In the genomic region with DNA sequence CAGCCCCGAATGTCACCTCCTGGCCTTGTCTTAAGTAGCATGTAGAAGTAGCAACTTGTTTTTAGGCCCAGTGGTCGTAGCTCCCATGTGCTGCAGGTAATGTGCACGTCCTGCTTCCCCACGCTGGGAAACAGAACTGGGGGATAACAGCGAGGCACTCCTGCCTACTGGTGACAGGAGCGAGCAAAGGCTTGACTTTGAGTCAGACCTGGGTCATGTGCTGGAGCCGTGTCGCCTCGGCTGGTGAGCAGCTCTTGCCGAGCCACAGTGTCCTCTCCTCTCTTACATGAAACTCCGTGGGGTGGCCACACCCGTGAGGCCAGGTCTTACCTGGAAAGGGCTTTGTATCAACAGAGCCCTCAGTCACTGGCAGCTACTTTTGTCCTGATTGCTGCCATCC, we compare ENCODE assay signal across 17 cellular contexts. TPM values are rescaled to one million over a fixed set of nuclear protein-coding genes. Genes with fewer than 3 reads are reported as not detected.
DNase-seq lines count a peak whose midpoint lies in the region; ATAC-seq, FAIRE-seq and TF ChIP-seq lines count a peak whose summit lies in the region.
"Had no signal": no experiment of that assay in that cellular context is flagged by ENCODE, and none has a peak within 500 bp of the region (broad histone marks: within the 10 kb centered on the region; RNA-seq: fewer than 3 reads in every experiment).

No MANE protein-coding gene starts in this region.

- TF ChIP-seq EP300 in HepG2 (IDR thresholded peaks at IDR 0.05; ENCODE audit: low read depth in 2 of 2, low read length in 2 of 2) (no peak), HepG2 (CRISPR knock-in tag; IDR thresholded peaks at IDR 0.05; ENCODE audit: borderline replicate concordance) (no peak), esophagus muscularis mucosa (IDR thresholded peaks at IDR 0.05) (no peak)

- H2AK5ac ChIP-seq in neuronal stem cell (ENCODE audit: low read depth, low read length): no peak overlapping the region

- H4K91ac ChIP-seq in neuronal stem cell (ENCODE audit: low read depth, low read length, poor library complexity): no peak overlapping the region

- H3K79me2 ChIP-seq in HepG2 (ENCODE audit: insufficient read depth, low read length) (no peaks in the 10 kb centered on the region), GM23248 (ENCODE audit: insufficient read depth) (peaks cover 27% of the 10 kb centered on the region; the same call in 1 of the 2 replicates)

- H3K9me3 ChIP-seq in HepG2 (ENCODE audit: low read length): no peaks in the 10 kb centered on the region
- no peaks in the 10 kb centered on the region for H3K9me3 ChIP-seq in right lobe of liver
- H3K9me3 ChIP-seq in esophagus muscularis mucosa: no peaks in the 10 kb centered on the region
- H3K9me3 ChIP-seq in neuronal stem cell (replicated peaks in 1 of 2; ENCODE audit: control insufficient read depth in 2 of 2, insufficient read depth in 1 of 2, low read depth in 1 of 2, low read length in 2 of 2): no peaks in the 10 kb centered on the region
- H3K9me3 ChIP-seq in GM23248 (ENCODE audit: low read depth): no peaks in the 10 kb centered on the region
- H3K9me3 ChIP-seq: Caco-2 had no signal

- H3F3A ChIP-seq in GM23248 (ENCODE audit: insufficient read depth): no peaks in the 10 kb centered on the region

- H3K4me3 ChIP-seq in HepG2 (replicated peaks in 1 of 3; ENCODE audit: insufficient read depth in 1 of 3, low read depth in 2 of 3, low read length in 3 of 3) (no peak overlapping the region), right lobe of liver (no peak overlapping the region), esophagus muscularis mucosa (no peak overlapping the region), neuronal stem cell (ENCODE audit: low read length in 2 of 2) (no peak overlapping the region), GM23248 (no peak overlapping the region)

- no peaks in the 10 kb centered on the region for H3K27me3 ChIP-seq in HepG2 (ENCODE audit: control insufficient read depth in 1 of 2, insufficient read depth in 2 of 2, low read length in 2 of 2)
- H3K27me3 ChIP-seq in right lobe of liver: no peaks in the 10 kb centered on the region
- no peaks in the 10 kb centered on the region for H3K27me3 ChIP-seq in esophagus muscularis mucosa
- no peaks in the 10 kb centered on the region for H3K27me3 ChIP-seq in neuronal stem cell (ENCODE audit: control insufficient read depth in 3 of 3, insufficient read depth in 3 of 3, low read depth in 1 of 3, low read length in 3 of 3)
- H3K27me3 ChIP-seq in GM23248 (replicated peaks; ENCODE audit: insufficient read depth): no peaks in the 10 kb centered on the region

- no peak overlapping the region for H3K9ac ChIP-seq in HepG2 (ENCODE audit: insufficient read depth, low read depth, low read length)
- peak overlapping the region; percentile 39 for H3K9ac ChIP-seq in neuronal stem cell (ENCODE audit: low read depth, low read length, poor library complexity)
- no peak overlapping the region for H3K9ac ChIP-seq in GM23248

- no peak overlapping the region for H3K14ac ChIP-seq in neuronal stem cell (ENCODE audit: low read length)

- H3K79me1 ChIP-seq in neuronal stem cell (ENCODE audit: low read depth, low read length): peaks cover 22% of the 10 kb centered on the region

- FAIRE-seq in HepG2 (lab: Jason Lieb, UNC): no peak

- H2BK120ac ChIP-seq in neuronal stem cell (ENCODE audit: low read depth, low read length): no peak overlapping the region

- H3K27ac ChIP-seq in HepG2 (ENCODE audit: extremely low read length, insufficient read depth, low read length) (no peak overlapping the region), right lobe of liver (no peak overlapping the region), esophagus muscularis mucosa (replicated peaks in 1 of 4) (peak overlapping the region; percentile 76 to 83 (median 80)), neuronal stem cell (replicated peaks; ENCODE audit: low read length) (no peak overlapping the region), GM23248 (no peak overlapping the region)

- no peak overlapping the region for H2BK15ac ChIP-seq in neuronal stem cell (ENCODE audit: low read length)

- H3K23ac ChIP-seq in neuronal stem cell (ENCODE audit: low read depth, low read length, poor library complexity): no peak overlapping the region

- H3K4me1 ChIP-seq in HepG2 (ENCODE audit: insufficient read depth, low read length) (no peaks in the 10 kb centered on the region), right lobe of liver (no peaks in the 10 kb centered on the region), esophagus muscularis mucosa (peaks cover 47 to 73% (median 67%) of the 10 kb centered on the region in 4 donors), neuronal stem cell (ENCODE audit: control insufficient read depth in 2 of 2, insufficient read depth in 1 of 2, low read depth in 1 of 2, low read length in 2 of 2) (no peaks in the 10 kb centered on the region), GM23248 (ENCODE audit: insufficient read depth) (no peaks in the 10 kb centered on the region)
- H3K4me1 ChIP-seq: Caco-2 had no signal

- TF ChIP-seq POLR2A in HepG2 (IDR thresholded peaks at IDR 0.05; ENCODE audit: insufficient read depth in 1 of 2, low read depth in 2 of 2, low read length in 2 of 2) (no peak), right lobe of liver (IDR thresholded peaks at IDR 0.05) (no peak), esophagus muscularis mucosa (IDR thresholded peaks at IDR 0.05; ENCODE audit: low read depth) (no peak)

- WGBS in HepG2 (ENCODE audit: low lambda C conversion rate): 95% methylated on average over 8 of the region's 12 CpGs
- WGBS in right lobe of liver (ENCODE audit: insufficient coverage, low coverage, low lambda C conversion rate, missing lambda C conversion rate): 97% methylated on average over 4 of the region's 12 CpGs
- 89% methylated on average over 9 of the region's 12 CpGs for WGBS in esophagus muscularis mucosa
- no CpG with 5 or more reads among the region's 12 CpGs for WGBS in neuronal stem cell (ENCODE audit: extremely low coverage in 2 of 2, insufficient read length in 2 of 2, insufficient replicate concordance in 1 of 2), 2 donors
- WGBS in GM23248 (ENCODE audit: low coverage in 1 of 2, low lambda C conversion rate in 2 of 2, missing lambda C conversion rate in 2 of 2), 2 experiments: 80 to 81% methylated on average over 12 of the region's 12 CpGs

- POLR2A ChIA-PET in HepG2 (lab: Yijun Ruan, JAX) (no interaction called here), HEK293T (lab: Yijun Ruan, JAX) (no interaction called here)

- no peak overlapping the region for H2AFZ ChIP-seq in HepG2 (ENCODE audit: low read length)
- no peak overlapping the region for H2AFZ ChIP-seq in neuronal stem cell (ENCODE audit: low read length)
- H2AFZ ChIP-seq in GM23248: no peak overlapping the region

- TF ChIP-seq CTCF in HepG2 (CRISPR knock-in tag; IDR thresholded peaks at IDR 0.05) (no peak), right lobe of liver (IDR thresholded peaks at IDR 0.05) (no peak), esophagus muscularis mucosa (IDR thresholded peaks at IDR 0.05) (no peak)

- H3K36me3 ChIP-seq in HepG2 (replicated peaks in 1 of 2; ENCODE audit: control insufficient read depth in 1 of 2, insufficient read depth in 2 of 2, low read length in 2 of 2): peaks cover 65 to 95% of the 10 kb centered on the region in 2 experiments
- H3K36me3 ChIP-seq in right lobe of liver: peaks cover 4 to 100% (median 65%) of the 10 kb centered on the region in 4 donors
- peaks cover 71 to 100% (median 98%) of the 10 kb centered on the region in 4 donors for H3K36me3 ChIP-seq in esophagus muscularis mucosa
- H3K36me3 ChIP-seq in neuronal stem cell (replicated peaks in 1 of 2; ENCODE audit: control insufficient read depth in 2 of 2, insufficient read depth in 2 of 2, low read length in 2 of 2): peaks cover 91 to 99% of the 10 kb centered on the region in 2 donors
- peaks cover 16% of the 10 kb centered on the region for H3K36me3 ChIP-seq in GM23248 (ENCODE audit: low read depth)

- no peak for TF ChIP-seq RAD21 in HepG2 (CRISPR knock-in tag; IDR thresholded peaks at IDR 0.05)

- ATAC-seq in HepG2 (no peak), right lobe of liver (no peak), GM18502 (IDR thresholded peaks at IDR 0.05; ENCODE audit: poor library complexity, unreplicated experiment) (no peak)

- intact Hi-C loops in HepG2 (cut with micrococcal nuclease; ENCODE audit: unreplicated experiment) (no loop called here), right lobe of liver (cut with DNase I) (no loop called here), esophagus muscularis mucosa (cut with DNase I) (no loop called here)

- H4K20me1 ChIP-seq in HepG2 (ENCODE audit: insufficient read depth, low read length): peaks cover 3% of the 10 kb centered on the region; the same call in 1 of the 2 replicates
- no peaks in the 10 kb centered on the region for H4K20me1 ChIP-seq in GM23248 (ENCODE audit: insufficient read depth)

- CTCF ChIA-PET in HepG2 (lab: Yijun Ruan, JAX; ENCODE audit: low intra/inter-chr PET ratio, low total read pairs) (no interaction called here), HEK293T (lab: Yijun Ruan, JAX) (no interaction called here)

- no peak overlapping the region for H2BK12ac ChIP-seq in neuronal stem cell (ENCODE audit: low read length)

- no peaks in the 10 kb centered on the region for H3K9me2 ChIP-seq in GM23248 (ENCODE audit: insufficient read depth)

- in situ Hi-C loops in HepG2 (cut with HindIII; ENCODE audit: extremely low pct_ligation_motif_present, low pct_unique_long_range_greater_than_20kb) (no loop called here), GM23248 (cut with MboI) (no loop called here)

- no peak overlapping the region for H3K4ac ChIP-seq in neuronal stem cell (ENCODE audit: low read length)

- H3K4me2 ChIP-seq in HepG2 (ENCODE audit: low read depth, low read length): no peak overlapping the region
- H3K4me2 ChIP-seq in neuronal stem cell (ENCODE audit: insufficient read depth, low read length, poor library complexity, severe bottlenecking): no peak overlapping the region
- H3K4me2 ChIP-seq in GM23248 (ENCODE audit: unreplicated experiment): no peak overlapping the region

- no peak overlapping the region for H4K8ac ChIP-seq in neuronal stem cell (ENCODE audit: low read depth, low read length)

- BruUV-seq in HepG2 (replicated peaks; lab: Mats Ljungman, UMichigan): no TSS peak

- H2BK5ac ChIP-seq in neuronal stem cell (ENCODE audit: low read length): no peak overlapping the region

- H3K18ac ChIP-seq in neuronal stem cell (ENCODE audit: low read length): no peak overlapping the region

- no peak for DNase-seq in HepG2 (ENCODE audit: low spot score)
- DNase-seq in right lobe of liver: no peak
- no peak for DNase-seq in esophagus muscularis mucosa (ENCODE audit: extremely low spot score)
- DNase-seq in neuronal stem cell (ENCODE audit: low spot score): no peak
- DNase-seq in GM23248: no peak
- no peak for DNase-seq in HEK293T (ENCODE audit: extremely low spot score)
- DNase-seq: ACHN; AML-193; Caco-2; CD4-positive, CD25-positive, alpha-beta regulatory T cell; DMS153; GOT3; KG1; NCI-H1048; NCI-H774; RPMI8226 had no signal

RNA-seq across cellular contexts. Expression of a gene that starts 17.5 kb away (rescaled TPM):
- total RNA-seq in HepG2 (2016; rRNA removed; fragmentation: Illumina TruSeq; extraction: Trizol) (6.3 and 21.6 TPM in 2 replicates), right lobe of liver (10 to 100 TPM; 14.3 to 17.7 (median 15.7) TPM), esophagus muscularis mucosa (10 to 100 TPM; 22.6 to 39.2 (median 25.0) TPM)
- 5.0 and 6.5 TPM in 2 replicates for total RNA-seq in HepG2 (2016; cell fraction: cytosol; rRNA removed; fragmentation: Illumina TruSeq; extraction: Trizol; ENCODE audit: low read depth)
- total RNA-seq in HepG2 (2016; cell fraction: insoluble cytoplasmic fraction; rRNA removed; fragmentation: Illumina TruSeq; extraction: Trizol): 5.8 and 22.8 TPM in 2 replicates
- 5.6 and 5.9 TPM in 2 replicates for total RNA-seq in HepG2 (2016; cell fraction: membrane; rRNA removed; fragmentation: Illumina TruSeq; extraction: Trizol)
- 28.2 and 33.1 TPM in 2 replicates for total RNA-seq in HepG2 (2016; cell fraction: nucleus; rRNA removed; fragmentation: Illumina TruSeq; extraction: Trizol)
- polyA plus RNA-seq in HepG2 (2011; rRNA removed) (22.7 and 27.1 TPM in 2 replicates), GM23248 (2016; fragmentation: Nextera tagmentation; extraction: Ambion mirVana) (28.4 and 29.4 TPM in 2 replicates)
- polyA plus RNA-seq in HepG2 (2011; cell fraction: cytosol; rRNA removed): 9.8 and 11.4 TPM in 2 replicates
- polyA plus RNA-seq in HepG2 (2011; cell fraction: nucleus; rRNA removed): 211 and 287 TPM in 2 replicates
- 17.9 and 24.4 TPM in 2 replicates for polyA plus RNA-seq in HepG2 (2012)
- 1.9 and 2.4 TPM in 2 replicates for polyA plus RNA-seq in HepG2 (2016; cell fraction: cytosol; fragmentation: Illumina TruSeq; extraction: Trizol; ENCODE audit: low read depth)
- polyA plus RNA-seq in HepG2 (2016; cell fraction: insoluble cytoplasmic fraction; fragmentation: Illumina TruSeq; extraction: Trizol; ENCODE audit: low read depth): 5.5 and 6.3 TPM in 2 replicates
- 2.9 and 3.8 TPM in 2 replicates for polyA plus RNA-seq in HepG2 (2016; cell fraction: membrane; fragmentation: Illumina TruSeq; extraction: Trizol; ENCODE audit: low read depth)
- 70.0 and 76.8 TPM in 2 replicates for polyA plus RNA-seq in HepG2 (2016; cell fraction: nucleus; fragmentation: Illumina TruSeq; extraction: Trizol; ENCODE audit: insufficient read depth, low read depth)
- polyA minus RNA-seq in HepG2 (2011; rRNA and poly(A)+ RNA removed; ENCODE audit: low replicate concordance): 18.6 and 32.0 TPM in 2 replicates
- 4.6 and 4.7 TPM in 2 replicates for polyA minus RNA-seq in HepG2 (2011; cell fraction: cytosol; rRNA and poly(A)+ RNA removed)
- 15.3 and 23.9 TPM in 2 replicates for polyA minus RNA-seq in HepG2 (2011; cell fraction: nucleus; rRNA and poly(A)+ RNA removed)
- polyA plus RNA-seq in neuronal stem cell (2013, experiment 1 of 2): 25.6 TPM
- 24.1 TPM for polyA plus RNA-seq in neuronal stem cell (2013, experiment 2 of 2)
- total RNA-seq in GM23248 (2014; rRNA removed; shearing (Covaris generic)): 32.9 and 46.0 TPM in 2 replicates

RNA-seq across cellular contexts. Expression of a gene that starts 45.9 kb away (rescaled TPM):
- 24.1 and 25.3 TPM in 2 replicates for total RNA-seq in HepG2 (2016; rRNA removed; fragmentation: Illumina TruSeq; extraction: Trizol)
- total RNA-seq in HepG2 (2016; cell fraction: cytosol; rRNA removed; fragmentation: Illumina TruSeq; extraction: Trizol; ENCODE audit: low read depth): 15.3 and 19.7 TPM in 2 replicates
- total RNA-seq in HepG2 (2016; cell fraction: insoluble cytoplasmic fraction; rRNA removed; fragmentation: Illumina TruSeq; extraction: Trizol): 23.3 and 24.1 TPM in 2 replicates
- total RNA-seq in HepG2 (2016; cell fraction: membrane; rRNA removed; fragmentation: Illumina TruSeq; extraction: Trizol): 33.2 and 36.4 TPM in 2 replicates
- total RNA-seq in HepG2 (2016; cell fraction: nucleus; rRNA removed; fragmentation: Illumina TruSeq; extraction: Trizol): 15.4 and 16.5 TPM in 2 replicates
- 11.0 and 15.3 TPM in 2 replicates for polyA plus RNA-seq in HepG2 (2011; rRNA removed)
- polyA plus RNA-seq in HepG2 (2011; cell fraction: cytosol; rRNA removed): 14.5 and 15.9 TPM in 2 replicates
- 23.4 and 24.9 TPM in 2 replicates for polyA plus RNA-seq in HepG2 (2011; cell fraction: nucleus; rRNA removed)
- 12.9 and 14.6 TPM in 2 replicates for polyA plus RNA-seq in HepG2 (2012)
- polyA plus RNA-seq in HepG2 (2016; cell fraction: cytosol; fragmentation: Illumina TruSeq; extraction: Trizol; ENCODE audit: low read depth): 19.2 and 25.0 TPM in 2 replicates
- polyA plus RNA-seq in HepG2 (2016; cell fraction: insoluble cytoplasmic fraction; fragmentation: Illumina TruSeq; extraction: Trizol; ENCODE audit: low read depth): 27.5 and 27.7 TPM in 2 replicates
- polyA plus RNA-seq in HepG2 (2016; cell fraction: membrane; fragmentation: Illumina TruSeq; extraction: Trizol; ENCODE audit: low read depth): 32.5 and 35.5 TPM in 2 replicates
- polyA plus RNA-seq in HepG2 (2016; cell fraction: nucleus; fragmentation: Illumina TruSeq; extraction: Trizol; ENCODE audit: insufficient read depth, low read depth): 32.5 and 35.4 TPM in 2 replicates
- polyA minus RNA-seq in HepG2 (2011; rRNA and poly(A)+ RNA removed; ENCODE audit: low replicate concordance): 11.4 and 48.7 TPM in 2 replicates
- 6.5 and 6.8 TPM in 2 replicates for polyA minus RNA-seq in HepG2 (2011; cell fraction: cytosol; rRNA and poly(A)+ RNA removed)
- 8.3 and 8.5 TPM in 2 replicates for polyA minus RNA-seq in HepG2 (2011; cell fraction: nucleus; rRNA and poly(A)+ RNA removed)
- 10 to 100 TPM; 18.4 to 32.1 (median 27.8) TPM for total RNA-seq in right lobe of liver
- 10 to 100 TPM; 47.3 to 63.9 (median 54.0) TPM for total RNA-seq in esophagus muscularis mucosa
- polyA plus RNA-seq in neuronal stem cell (2013, experiment 1 of 2): 24.3 TPM
- polyA plus RNA-seq in neuronal stem cell (2013, experiment 2 of 2): 26.2 TPM
- 22.0 and 31.3 TPM in 2 replicates for total RNA-seq in GM23248 (2014; rRNA removed; shearing (Covaris generic))
- 22.6 and 24.7 TPM in 2 replicates for polyA plus RNA-seq in GM23248 (2016; fragmentation: Nextera tagmentation; extraction: Ambion mirVana)

Comparison
In these comparisons a context has a peak if more than half of its experiments do, and no peak if none do; other contexts are left out.
1. H3K27ac ChIP-seq: peak in esophagus muscularis mucosa (4 of 4); none in HepG2 (single experiment), right lobe of liver (0 of 3), neuronal stem cell (single experiment) and GM23248 (single experiment).